ENCODE assay signal across 1 cellular context in the genomic region with DNA sequence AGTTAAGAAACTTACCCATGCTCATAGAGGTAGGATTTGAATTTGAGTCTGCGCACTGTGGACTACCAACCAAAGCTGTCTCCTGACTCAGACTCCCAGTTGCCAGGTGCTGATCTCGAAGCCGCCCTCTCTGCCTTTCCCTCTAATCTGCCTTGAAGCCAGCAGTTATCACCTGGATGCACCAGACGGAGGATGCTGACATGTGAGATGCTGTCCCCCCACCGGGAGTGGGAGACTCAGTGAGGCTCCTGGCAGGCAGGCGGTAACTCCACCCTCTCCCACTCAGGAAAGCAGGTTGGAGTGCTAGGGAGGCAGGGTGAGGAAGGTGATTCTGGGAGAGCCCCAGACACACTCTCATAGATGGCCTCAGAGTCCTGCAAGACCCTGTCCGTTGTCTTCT.
TF ChIP-seq lines count a peak whose summit lies in the region.

No MANE protein-coding gene starts in this region.

TF ChIP-seq in HEK293T, 16 proteins besides CTCF, POLR2A, EP300 and RAD21:
- TF ChIP-seq HDGF (IDR thresholded peaks at IDR 0.05; ENCODE audit: borderline replicate concordance) (no peak), SP1 (IDR thresholded peaks at IDR 0.05) (no peak), FOXK2 (IDR thresholded peaks at IDR 0.05) (no peak), NFRKB (IDR thresholded peaks at IDR 0.05) (no peak), ARNT (IDR thresholded peaks at IDR 0.05) (no peak), BHLHE40 (IDR thresholded peaks at IDR 0.05; ENCODE audit: borderline replicate concordance) (no peak), FOXA1 (IDR thresholded peaks at IDR 0.05) (no peak), ELF4 (IDR thresholded peaks at IDR 0.05) (no peak), LEF1 (IDR thresholded peaks at IDR 0.05; ENCODE audit: borderline replicate concordance) (no peak), CTBP1 (IDR thresholded peaks at IDR 0.05; ENCODE audit: borderline replicate concordance) (no peak), ZNF384 (IDR thresholded peaks at IDR 0.05) (no peak), L3MBTL2 (conservative IDR thresholded peaks at IDR 0.05) (no peak), SUZ12 (IDR thresholded peaks at IDR 0.05) (no peak), FOXM1 (IDR thresholded peaks at IDR 0.05; ENCODE audit: borderline replicate concordance) (no peak), TARDBP (IDR thresholded peaks at IDR 0.05) (no peak)
- TF ChIP-seq, protein P1, sequence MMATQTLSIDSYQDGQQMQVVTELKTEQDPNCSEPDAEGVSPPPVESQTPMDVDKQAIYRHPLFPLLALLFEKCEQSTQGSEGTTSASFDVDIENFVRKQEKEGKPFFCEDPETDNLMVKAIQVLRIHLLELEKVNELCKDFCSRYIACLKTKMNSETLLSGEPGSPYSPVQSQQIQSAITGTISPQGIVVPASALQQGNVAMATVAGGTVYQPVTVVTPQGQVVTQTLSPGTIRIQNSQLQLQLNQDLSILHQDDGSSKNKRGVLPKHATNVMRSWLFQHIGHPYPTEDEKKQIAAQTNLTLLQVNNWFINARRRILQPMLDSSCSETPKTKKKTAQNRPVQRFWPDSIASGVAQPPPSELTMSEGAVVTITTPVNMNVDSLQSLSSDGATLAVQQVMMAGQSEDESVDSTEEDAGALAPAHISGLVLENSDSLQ (IDR thresholded peaks at IDR 0.05), result no peak
